ENCODE assay signal across 9 cellular contexts in genomic region chr9:82532504-82532903, GRCh38.
A peak's percentile ranks its signal among the peaks of the same experiment; 100 is the strongest.
DNase-seq lines count a peak whose midpoint lies in the region; ATAC-seq and TF ChIP-seq lines count a peak whose summit lies in the region.
"Had no signal": no experiment of that assay in that cellular context is flagged by ENCODE, and none has a peak within 500 bp of the region (broad histone marks: within the 10 kb centered on the region; RNA-seq: fewer than 3 reads in every experiment).

No MANE protein-coding gene starts in this region.

- peaks cover 10% of the 10 kb centered on the region for H3K9me3 Mint-ChIP-seq in GM23338
- H3K9me3 Mint-ChIP-seq in osteocyte (ENCODE audit: unreplicated experiment) = peaks cover 7% of the 10 kb centered on the region

- peaks cover 5% of the 10 kb centered on the region; the same call in 1 of the 3 replicates for H3K36me3 Mint-ChIP-seq in GM23338 (ENCODE audit: low read depth)
- H3K36me3 Mint-ChIP-seq in osteocyte (ENCODE audit: unreplicated experiment) = no peaks in the 10 kb centered on the region

- H3K27me3 ChIP-seq in GM23338 (ENCODE audit: insufficient read depth) = no peaks in the 10 kb centered on the region
- H3K27me3 ChIP-seq: suprapubic skin had no signal

- no peaks in the 10 kb centered on the region for H3K27me3 Mint-ChIP-seq in GM23338 (ENCODE audit: insufficient read depth, low read depth, poor library complexity)
- no peaks in the 10 kb centered on the region for H3K27me3 Mint-ChIP-seq in osteocyte (ENCODE audit: unreplicated experiment)

- H3K4me3 Mint-ChIP-seq in GM23338 (no peak overlapping the region), osteocyte (ENCODE audit: unreplicated experiment) (no peak overlapping the region)

- H3K27ac Mint-ChIP-seq in GM23338 (no peak overlapping the region), osteocyte (ENCODE audit: unreplicated experiment) (no peak overlapping the region)

- ATAC-seq in GM23338 = no peak
- ATAC-seq: activated CD4-positive, CD25-positive, alpha-beta regulatory T cell treated with anti-CD3 and anti-CD28 coated beads, Interleukin-2, amount 50 U/mL, for 24 hours had no signal

- no peaks in the 10 kb centered on the region for H3K4me1 ChIP-seq in GM23338 (ENCODE audit: insufficient read depth)
- H3K4me1 ChIP-seq: suprapubic skin had no signal

- no peaks in the 10 kb centered on the region for H3K36me3 ChIP-seq in GM23338 (ENCODE audit: insufficient read depth)
- H3K36me3 ChIP-seq: suprapubic skin had no signal

- no peaks in the 10 kb centered on the region for H4K20me1 ChIP-seq in GM23338 (replicated peaks; ENCODE audit: insufficient read depth)

- TF ChIP-seq CTCF in GM23338 (conservative IDR thresholded peaks at IDR 0.05; ENCODE audit: low read depth in 2 of 2) (peak; percentile 41; a peak in 2 of 4 replicates), osteocyte (IDR thresholded peaks at IDR 0.05) (peak; percentile 62), coronary artery (IDR thresholded peaks at IDR 0.05) (no peak)

- no peaks in the 10 kb centered on the region for H3F3A ChIP-seq in GM23338 (replicated peaks; ENCODE audit: low read depth)

- DNase-seq in GM23338 (ENCODE audit: low spot score) = no peak
- DNase-seq in NCI-H146 (lab: John Stamatoyannopoulos, UW) = peak; percentile 29
- DNase-seq in cerebellar cortex (ENCODE audit: low spot score) = peak; percentile 12
- no peak for DNase-seq in osteocyte (ENCODE audit: extremely low spot score, unreplicated experiment)
- no peak for DNase-seq in SKM-1 treated with dmso at 0.1 percent for 144 hours (lab: John Stamatoyannopoulos, UW; ENCODE audit: unreplicated experiment)
- no peak for DNase-seq in coronary artery (ENCODE audit: low spot score)
- no peak for DNase-seq in UCSD-AML1 (lab: John Stamatoyannopoulos, UW; ENCODE audit: unreplicated experiment)

- H3K4me2 ChIP-seq in GM23338 = no peak overlapping the region

- no peaks in the 10 kb centered on the region for H3K9me2 ChIP-seq in GM23338 (ENCODE audit: insufficient read depth)

- no peak overlapping the region for H3K27ac ChIP-seq in GM23338 (ENCODE audit: low read depth)
- H3K27ac ChIP-seq in coronary artery = no peak overlapping the region
- H3K27ac ChIP-seq: suprapubic skin had no signal

- H3K4me1 Mint-ChIP-seq in GM23338 (no peaks in the 10 kb centered on the region), osteocyte (ENCODE audit: unreplicated experiment) (peaks cover 4% of the 10 kb centered on the region)

- H3K4me3 ChIP-seq in GM23338 (no peak overlapping the region), coronary artery (no peak overlapping the region)
- H3K4me3 ChIP-seq: suprapubic skin had no signal

- H3K79me2 ChIP-seq in GM23338 (replicated peaks; ENCODE audit: insufficient read depth) = no peaks in the 10 kb centered on the region

- no peak overlapping the region for H2AFZ ChIP-seq in GM23338

TF ChIP-seq in GM23338, 12 proteins besides CTCF, POLR2A, EP300 and RAD21 (continues in another document):
- no peak for TF ChIP-seq ZNF462 (CRISPR knock-in tag; IDR thresholded peaks at IDR 0.05)
- TF ChIP-seq EZH2phosphoT487 (IDR thresholded peaks at IDR 0.05; ENCODE audit: unreplicated experiment) = no peak
- TF ChIP-seq EZH2 (IDR thresholded peaks at IDR 0.05; ENCODE audit: low read depth, unreplicated experiment) = no peak
- no peak for TF ChIP-seq ETS1 (IDR thresholded peaks at IDR 0.05)
- TF ChIP-seq POLR2AphosphoS5 (IDR thresholded peaks at IDR 0.05; ENCODE audit: low read depth) = no peak
- no peak for TF ChIP-seq CREB1 (CRISPR knock-in tag; IDR thresholded peaks at IDR 0.05; ENCODE audit: low read depth)
- TF ChIP-seq NANOG (IDR thresholded peaks at IDR 0.05; ENCODE audit: borderline replicate concordance) = no peak
- TF ChIP-seq ZNF331 (CRISPR knock-in tag; IDR thresholded peaks at IDR 0.05; ENCODE audit: low read depth) = no peak
- no peak for TF ChIP-seq STAT1 (IDR thresholded peaks at IDR 0.05; ENCODE audit: unreplicated experiment)

Comparison
In these comparisons a context has a peak if more than half of its experiments do, and no peak if none do; other contexts are left out.
1. DNase-seq: peak in NCI-H146 (single experiment) and cerebellar cortex (single experiment); none in GM23338 (single experiment), osteocyte (single experiment), SKM-1 treated with dmso at 0.1 percent for 144 hours (single experiment), coronary artery (single experiment) and UCSD-AML1 (single experiment).